In genomic region chr2:86704482-86704971, GRCh38 we compare ENCODE assay signal across 9 cellular contexts. TPM values are rescaled to one million over a fixed set of nuclear protein-coding genes. Genes with fewer than 3 reads are reported as not detected.
DNase-seq lines count a peak whose midpoint lies in the region; ATAC-seq, FAIRE-seq and TF ChIP-seq lines count a peak whose summit lies in the region.
"Had no signal": no experiment of that assay in that cellular context is flagged by ENCODE, and none has a peak within 500 bp of the region (broad histone marks: within the 10 kb centered on the region; RNA-seq: fewer than 3 reads in every experiment).

No MANE protein-coding gene starts in this region.

- no peaks in the 10 kb centered on the region for H3K9me3 ChIP-seq in breast epithelium

- BruUV-seq in MCF 10A (replicated peaks; lab: Mats Ljungman, UMichigan): no TSS peak

- H3K27ac Mint-ChIP-seq in MCF 10A (ENCODE audit: low read depth, unreplicated experiment): peak overlapping the region; percentile 84

- intact Hi-C loops in MCF 10A (cut with micrococcal nuclease) (no loop called here), breast epithelium (cut with DNase I; ENCODE audit: low total_unique reads) (no loop called here)

- CTCF ChIA-PET in MCF 10A (lab: Yijun Ruan, JAX): interaction anchor here (0.6 to 1.6 kb wide), 5 partner anchors 14 to 1687 kb away, joined by 3 to 7 read pairs (median 3); no protein-coding TSS in a partner anchor

- no peak for FAIRE-seq in bronchial epithelial cell (lab: Jason Lieb, UNC)

- H3K27ac ChIP-seq in breast epithelium: no peak overlapping the region
- H3K27ac ChIP-seq: C4-2B had no signal

- TF ChIP-seq CTCF in MCF 10A (IDR thresholded peaks at IDR 0.05; ENCODE audit: unreplicated experiment) (no peak), breast epithelium (IDR thresholded peaks at IDR 0.05) (no peak), bronchial epithelial cell (IDR thresholded peaks at IDR 0.05; ENCODE audit: insufficient read depth, low read length, severe bottlenecking) (no peak)

- H3K4me3 Mint-ChIP-seq in MCF 10A (ENCODE audit: unreplicated experiment): peak overlapping the region; percentile 55

- peaks cover 7% of the 10 kb centered on the region for H3K9me3 Mint-ChIP-seq in MCF 10A (ENCODE audit: unreplicated experiment)

- ATAC-seq in HG03097 (IDR thresholded peaks at IDR 0.05; ENCODE audit: low FRiP score, unreplicated experiment): no peak
- no peak for ATAC-seq in HG03095 (IDR thresholded peaks at IDR 0.05; ENCODE audit: unreplicated experiment)
- no peak for ATAC-seq in HG02885 (IDR thresholded peaks at IDR 0.05; ENCODE audit: poor library complexity, unreplicated experiment)

- no peaks in the 10 kb centered on the region for H3K27me3 Mint-ChIP-seq in MCF 10A (ENCODE audit: insufficient read depth, unreplicated experiment)

- H3K4me1 ChIP-seq in breast epithelium: no peaks in the 10 kb centered on the region

- H3K36me3 Mint-ChIP-seq in MCF 10A (ENCODE audit: insufficient read depth, unreplicated experiment): no peaks in the 10 kb centered on the region

- H3K4me1 Mint-ChIP-seq in MCF 10A (ENCODE audit: insufficient read depth, unreplicated experiment): peaks cover 19% of the 10 kb centered on the region

- POLR2A ChIA-PET in MCF 10A (lab: Yijun Ruan, JAX): interaction anchor here (0.6 to 3.0 kb wide), 10 partner anchors 18 to 509 kb away, joined by 3 to 37 read pairs (median 4); partner anchors contain the start of genes CHMP3, IMMT and KDM3A

- peak; percentile 71 for DNase-seq in MCF 10A (ENCODE audit: unreplicated experiment)
- no peak for DNase-seq in breast epithelium (ENCODE audit: low spot score in 2 of 2)
- peak; percentile 85 for DNase-seq in bronchial epithelial cell (ENCODE audit: low read depth)
- peak; percentile 89 for DNase-seq in kidney tubule cell (ENCODE audit: low spot score)
- no peak for DNase-seq in NCI-H510A (lab: John Stamatoyannopoulos, UW)

- no peaks in the 10 kb centered on the region for H3K27me3 ChIP-seq in breast epithelium
- no peaks in the 10 kb centered on the region for H3K27me3 ChIP-seq in bronchial epithelial cell (ENCODE audit: control insufficient read depth, insufficient read depth, low read length)

- H3K4me3 ChIP-seq in breast epithelium (no peak overlapping the region), bronchial epithelial cell (ENCODE audit: low read depth, low read length) (no peak overlapping the region)

- no peak for TF ChIP-seq POLR2A in breast epithelium (IDR thresholded peaks at IDR 0.05)

- H3K36me3 ChIP-seq in breast epithelium (no peaks in the 10 kb centered on the region), bronchial epithelial cell (ENCODE audit: control insufficient read depth, insufficient read depth, low read length) (no peaks in the 10 kb centered on the region)

RNA-seq across cellular contexts. Expression of gene RMND5A, which starts 15.6 kb away (rescaled TPM):
- total RNA-seq in MCF 10A (2022) (41.0 and 46.7 TPM in 2 replicates), breast epithelium (10 to 100 TPM; 41.6 to 61.6 (median 44.3) TPM), bronchial epithelial cell (48.5 and 53.7 TPM in 2 replicates)

Comparison
In these comparisons a context has a peak if more than half of its experiments do, and no peak if none do; other contexts are left out.
1. DNase-seq: peak in MCF 10A (single experiment), bronchial epithelial cell (single experiment) and kidney tubule cell (single experiment); none in breast epithelium (0 of 2) and NCI-H510A (single experiment).